15 cellular contexts compared by ENCODE assay signal in the genomic region with DNA sequence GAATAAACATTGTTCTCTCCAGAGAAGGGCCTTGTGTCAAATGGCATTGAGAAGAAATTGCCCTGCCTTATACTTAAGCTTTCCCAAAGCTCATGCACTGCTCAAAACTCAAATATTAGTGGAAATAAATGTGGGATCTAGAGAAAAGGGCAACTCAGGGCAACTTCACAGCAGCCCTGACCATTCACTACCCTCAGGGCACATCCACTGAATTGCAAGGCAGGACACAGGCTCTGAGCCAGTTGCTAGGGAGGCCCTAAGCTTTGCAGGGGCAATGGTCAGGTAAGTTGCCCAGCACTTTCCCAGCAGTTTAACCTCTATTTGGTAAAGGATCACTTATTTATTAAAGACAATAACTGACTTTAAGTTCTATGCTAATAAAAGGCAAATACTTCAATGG.
DNase-seq lines count a peak whose midpoint lies in the region; ATAC-seq and TF ChIP-seq lines count a peak whose summit lies in the region.
"Had no signal": no experiment of that assay in that cellular context is flagged by ENCODE, and none has a peak within 500 bp of the region (broad histone marks: within the 10 kb centered on the region; RNA-seq: fewer than 3 reads in every experiment).

No MANE protein-coding gene starts in this region.

- no peaks in the 10 kb centered on the region for H3K9me3 Mint-ChIP-seq in MCF 10A (ENCODE audit: unreplicated experiment)

- H3K4me1 ChIP-seq in breast epithelium (no peaks in the 10 kb centered on the region), mammary epithelial cell (ENCODE audit: insufficient read depth, low read length) (peaks cover 58% of the 10 kb centered on the region)
- H3K4me1 ChIP-seq: BLaER1, Caco-2 had no signal

- BruUV-seq in MCF 10A (replicated peaks; lab: Mats Ljungman, UMichigan) (no TSS peak), mammary epithelial cell (replicated peaks; lab: Mats Ljungman, UMichigan) (no TSS peak)

- POLR2A ChIA-PET in MCF 10A (lab: Yijun Ruan, JAX) = interaction anchor here (0.6 to 1.2 kb wide), 2 partner anchors 15 to 51 kb away, joined by 3 read pairs; no protein-coding TSS in a partner anchor

- H3K4me3 Mint-ChIP-seq in MCF 10A (ENCODE audit: unreplicated experiment) = no peak overlapping the region
- H3K4me3 Mint-ChIP-seq: CD8-positive, alpha-beta memory T cell had no signal

- no peaks in the 10 kb centered on the region for H3K36me3 ChIP-seq in breast epithelium
- H3K36me3 ChIP-seq in mammary epithelial cell (ENCODE audit: insufficient read depth, low read length) = no peaks in the 10 kb centered on the region
- H3K36me3 ChIP-seq: BLaER1 had no signal

- ATAC-seq in HG02885 (IDR thresholded peaks at IDR 0.05; ENCODE audit: poor library complexity, unreplicated experiment) (no peak), HG02623 (IDR thresholded peaks at IDR 0.05; ENCODE audit: unreplicated experiment) (no peak)

- peaks cover 9% of the 10 kb centered on the region for H3K4me1 Mint-ChIP-seq in MCF 10A (ENCODE audit: insufficient read depth, unreplicated experiment)
- H3K4me1 Mint-ChIP-seq: CD8-positive, alpha-beta memory T cell had no signal

- DNase-seq in MCF 10A (ENCODE audit: unreplicated experiment) (peak; percentile 24), breast epithelium (ENCODE audit: low spot score in 2 of 2) (no peak), mammary epithelial cell (peak; percentile 31), islet precursor cell (peak; percentile 73), renal cortical epithelial cell (ENCODE audit: low read depth) (peak; percentile 55), globus pallidus (ENCODE audit: low spot score) (no peak)
- DNase-seq: AML-193; Caco-2; CD8-positive, alpha-beta memory T cell; GM23248 had no signal

- in situ Hi-C loops in mammary epithelial cell (cut with MboI; ENCODE audit: low sequenced_read_pairs in 2 of 2) = no loop called here

- H3K9ac ChIP-seq in mammary epithelial cell (ENCODE audit: insufficient read depth, low read length) = no peak overlapping the region
- H3K9ac ChIP-seq: BLaER1, GM23248 had no signal

- H4K20me1 ChIP-seq in mammary epithelial cell (ENCODE audit: insufficient read depth, low read length) = no peaks in the 10 kb centered on the region
- H4K20me1 ChIP-seq: BLaER1 had no signal

- H2AFZ ChIP-seq in mammary epithelial cell (ENCODE audit: low read depth, low read length) = peak overlapping the region; percentile 32
- H2AFZ ChIP-seq: GM23248 had no signal

- TF ChIP-seq CTCF in MCF 10A (IDR thresholded peaks at IDR 0.05; ENCODE audit: unreplicated experiment) = no peak
- no peak for TF ChIP-seq CTCF in breast epithelium (IDR thresholded peaks at IDR 0.05)
- no peak for TF ChIP-seq CTCF in mammary epithelial cell (conservative IDR thresholded peaks at IDR 0.05 in 1 of 2, IDR thresholded peaks at IDR 0.05 in 1 of 2; ENCODE audit: extremely low read depth in 1 of 2, insufficient read depth in 1 of 2, low read depth in 1 of 2, low read length in 2 of 2)

- H3K27me3 Mint-ChIP-seq in MCF 10A (ENCODE audit: insufficient read depth, unreplicated experiment) = peaks cover 59% of the 10 kb centered on the region

- dilution Hi-C loops in mammary epithelial cell (cut with HindIII; ENCODE audit: low sequenced_read_pairs) = no loop called here

- no peaks in the 10 kb centered on the region for H3K79me2 ChIP-seq in mammary epithelial cell (ENCODE audit: insufficient read depth, low read length)

- no peaks in the 10 kb centered on the region for H3K36me3 Mint-ChIP-seq in MCF 10A (ENCODE audit: insufficient read depth, unreplicated experiment)
- H3K36me3 Mint-ChIP-seq: CD8-positive, alpha-beta memory T cell had no signal

- no peak overlapping the region for H3K4me2 ChIP-seq in mammary epithelial cell (ENCODE audit: insufficient read depth, low read depth, low read length)
- H3K4me2 ChIP-seq: BLaER1 had no signal

- H3K27me3 ChIP-seq in breast epithelium = peaks cover 0 to 16% of the 10 kb centered on the region in 2 donors
- H3K27me3 ChIP-seq in mammary epithelial cell (ENCODE audit: insufficient read depth, low read length) = no peaks in the 10 kb centered on the region
- H3K27me3 ChIP-seq: BLaER1 had no signal

- H3K27ac ChIP-seq in breast epithelium (no peak overlapping the region), mammary epithelial cell (ENCODE audit: insufficient read depth, low read depth, low read length) (peak overlapping the region; percentile 14)
- H3K27ac ChIP-seq: 22Rv1, BLaER1, GM23248, HL-60 had no signal

- H3K27ac Mint-ChIP-seq in MCF 10A (ENCODE audit: low read depth, unreplicated experiment) = peak overlapping the region; percentile 69
- H3K27ac Mint-ChIP-seq: CD8-positive, alpha-beta memory T cell had no signal

- H3K4me3 ChIP-seq in breast epithelium (no peak overlapping the region), mammary epithelial cell (replicated peaks in 1 of 3; ENCODE audit: insufficient read depth in 1 of 3, low read depth in 2 of 3, low read length in 3 of 3) (no peak overlapping the region)
- H3K4me3 ChIP-seq: BLaER1, GM23248 had no signal

- no peaks in the 10 kb centered on the region for H3K9me3 ChIP-seq in breast epithelium
- no peaks in the 10 kb centered on the region for H3K9me3 ChIP-seq in mammary epithelial cell (replicated peaks; ENCODE audit: insufficient read depth, low read length)
- H3K9me3 ChIP-seq: BLaER1, Caco-2 had no signal

- intact Hi-C loops in MCF 10A (cut with micrococcal nuclease) (no loop called here), breast epithelium (cut with DNase I; ENCODE audit: low total_unique reads) (no loop called here), mammary epithelial cell (cut with micrococcal nuclease) (no loop called here)

- CTCF ChIA-PET in MCF 10A (lab: Yijun Ruan, JAX) = no interaction called here
- CTCF ChIA-PET in mammary epithelial cell (lab: Charles Lee; ENCODE audit: low non-redundant PET) = no interaction called here

- no peak for TF ChIP-seq POLR2A in breast epithelium (IDR thresholded peaks at IDR 0.05)

Comparison
In these comparisons a context has a peak if more than half of its experiments do, and no peak if none do; other contexts are left out.
1. DNase-seq: peak in MCF 10A (single experiment), mammary epithelial cell (single experiment), islet precursor cell (single experiment) and renal cortical epithelial cell (single experiment); none in breast epithelium (0 of 2) and globus pallidus (single experiment).